ENCODE assay signal across 17 cellular contexts in the genomic region with DNA sequence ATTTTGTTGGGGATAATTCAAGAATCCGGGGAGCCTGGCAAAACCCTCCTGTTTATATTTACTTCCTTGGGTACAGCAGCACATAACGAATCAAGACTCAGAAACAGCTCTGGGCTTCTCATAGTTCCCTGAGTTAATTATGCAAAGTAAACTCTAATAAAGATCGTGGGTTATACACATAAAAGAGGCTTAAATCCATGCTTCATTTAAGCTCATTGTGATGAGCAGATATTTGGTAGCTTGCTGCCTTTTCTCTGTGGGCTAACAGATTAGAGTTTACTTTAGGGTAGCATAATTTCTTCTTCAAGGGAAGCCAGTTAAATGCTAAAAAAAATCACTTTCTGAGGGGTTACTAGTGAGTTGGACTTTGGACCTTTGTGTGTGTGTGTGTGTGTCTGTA.
DNase-seq lines count a peak whose midpoint lies in the region; ATAC-seq and TF ChIP-seq lines count a peak whose summit lies in the region.
"Had no signal": no experiment of that assay in that cellular context is flagged by ENCODE, and none has a peak within 500 bp of the region (broad histone marks: within the 10 kb centered on the region; RNA-seq: fewer than 3 reads in every experiment).

No MANE protein-coding gene starts in this region.

- POLR2A ChIA-PET in A673 (lab: Charles Lee; ENCODE audit: low non-redundant PET), result no interaction called here
- POLR2A ChIA-PET in SK-N-SH (lab: Yijun Ruan, JAX), result no interaction called here

- no peaks in the 10 kb centered on the region for H3F3A ChIP-seq in SK-N-SH (replicated peaks; ENCODE audit: insufficient read depth)

- peak overlapping the region; percentile 24 for H3K27ac ChIP-seq in A673 (ENCODE audit: low read depth, low read length, poor library complexity, severe bottlenecking)
- no peak overlapping the region for H3K27ac ChIP-seq in SK-N-SH (ENCODE audit: low read depth in 2 of 2, low read length in 1 of 2)
- H3K27ac ChIP-seq: 22Rv1, SJSA1 had no signal

- CTCF ChIA-PET in A673 (lab: Charles Lee), result no interaction called here
- CTCF ChIA-PET in SK-N-SH (lab: Yijun Ruan, JAX), result no interaction called here

- DNase-seq in A673 (ENCODE audit: low spot score) (peak; percentile 70), NCI-H526 (lab: John Stamatoyannopoulos, UW) (peak; percentile 5 to 17), mesothelial cell of epicardium (ENCODE audit: low spot score in 2 of 2, unreplicated experiment in 2 of 2) (no peak), COLO829 (ENCODE audit: low spot score) (no peak), SK-N-SH (no peak), NCI-H1436 treated with DMSO at 0.1 percent for 48 hours (lab: John Stamatoyannopoulos, UW) (no peak)
- DNase-seq: DMS79 treated with DMSO at 0.1 percent for 48 hours, KG1, MV-4-11, NCI-H187 treated with DMSO at 0.1 percent for 48 hours, NCI-H524 had no signal

- no peaks in the 10 kb centered on the region for H4K20me1 ChIP-seq in SK-N-SH (ENCODE audit: insufficient read depth)

- no peaks in the 10 kb centered on the region for H3K79me2 ChIP-seq in SK-N-SH (ENCODE audit: insufficient read depth)

- peaks cover 44% of the 10 kb centered on the region for H3K4me1 Mint-ChIP-seq in brain
- H3K4me1 Mint-ChIP-seq in mesothelial cell of epicardium, result peaks cover 38% of the 10 kb centered on the region
- H3K4me1 Mint-ChIP-seq: CD14-positive monocyte had no signal

- no peak for TF ChIP-seq EP300 in SK-N-SH (IDR thresholded peaks at IDR 0.05; ENCODE audit: borderline replicate concordance in 1 of 2, low read depth in 1 of 2, low read length in 1 of 2)

- H3K9me3 ChIP-seq in A673 (ENCODE audit: low read depth, low read length, poor library complexity, severe bottlenecking) (no peaks in the 10 kb centered on the region), SK-N-SH (no peaks in the 10 kb centered on the region)
- H3K9me3 ChIP-seq: SJSA1 had no signal

- no peak for ATAC-seq in GM18873 (IDR thresholded peaks at IDR 0.05; ENCODE audit: low FRiP score, unreplicated experiment)
- ATAC-seq: Panc1 had no signal

- no peak overlapping the region for H2AFZ ChIP-seq in SK-N-SH (ENCODE audit: low read depth)

- peaks cover 9% of the 10 kb centered on the region for H3K27me3 Mint-ChIP-seq in brain
- H3K27me3 Mint-ChIP-seq in mesothelial cell of epicardium (ENCODE audit: low read depth), result no peaks in the 10 kb centered on the region

- no peak for TF ChIP-seq RAD21 in SK-N-SH (IDR thresholded peaks at IDR 0.05; ENCODE audit: low read length)

- H3K4me1 ChIP-seq in A673 (ENCODE audit: insufficient read depth, low read length, poor library complexity, severe bottlenecking) (peaks cover 50% of the 10 kb centered on the region), SK-N-SH (ENCODE audit: control insufficient read depth in 1 of 2, insufficient read depth in 2 of 2, low read depth in 1 of 2, low read length in 1 of 2) (peaks cover 0 to 2% of the 10 kb centered on the region in 2 experiments; a peak in 3 of 4 replicates)

- H3K4me3 ChIP-seq in A673 (ENCODE audit: low read depth, low read length, poor library complexity, severe bottlenecking) (no peak overlapping the region), SK-N-SH (ENCODE audit: low read depth in 2 of 2, low read length in 1 of 2) (no peak overlapping the region)
- H3K4me3 ChIP-seq: SJSA1 had no signal

- no peaks in the 10 kb centered on the region for H3K27me3 ChIP-seq in A673 (replicated peaks; ENCODE audit: insufficient read depth, low read depth, low read length, poor library complexity)
- no peaks in the 10 kb centered on the region for H3K27me3 ChIP-seq in SK-N-SH (ENCODE audit: insufficient read depth)
- H3K27me3 ChIP-seq: SJSA1 had no signal

- H3K4me3 Mint-ChIP-seq in brain, result peak overlapping the region in 3 of 5 experiments; percentile 11 to 41 (median 21)
- no peak overlapping the region for H3K4me3 Mint-ChIP-seq in mesothelial cell of epicardium
- H3K4me3 Mint-ChIP-seq: CD14-positive monocyte had no signal

- intact Hi-C loops in A673 (cut with micrococcal nuclease; ENCODE audit: unreplicated experiment), result loop anchor here (5.0 kb wide), 2 partner anchors 87 to 102 kb away; no protein-coding TSS in a partner anchor

- no TSS peak for BruUV-seq in A673 (replicated peaks; lab: Mats Ljungman, UMichigan)

- H3K36me3 Mint-ChIP-seq in brain, result no peaks in the 10 kb centered on the region
- no peaks in the 10 kb centered on the region for H3K36me3 Mint-ChIP-seq in mesothelial cell of epicardium
- H3K36me3 Mint-ChIP-seq: CD14-positive monocyte had no signal

- 21% methylated on average over 3 of the region's 3 CpGs for WGBS in SK-N-SH (ENCODE audit: low lambda C conversion rate)

- H3K4me2 ChIP-seq in SK-N-SH, result no peak overlapping the region

- no peaks in the 10 kb centered on the region for H3K36me3 ChIP-seq in A673 (ENCODE audit: insufficient read depth, low read length, poor library complexity, severe bottlenecking)
- no peaks in the 10 kb centered on the region for H3K36me3 ChIP-seq in SK-N-SH (replicated peaks in 1 of 2; ENCODE audit: control insufficient read depth in 1 of 2, insufficient read depth in 2 of 2, low read length in 1 of 2)
- H3K36me3 ChIP-seq: SJSA1 had no signal

- peaks cover 0 to 5% (median 0%) of the 10 kb centered on the region in 5 experiments for H3K9me3 Mint-ChIP-seq in brain
- H3K9me3 Mint-ChIP-seq in mesothelial cell of epicardium, result no peaks in the 10 kb centered on the region

- H3K27ac Mint-ChIP-seq in brain (peak overlapping the region in 2 of 5 experiments; percentile 12 to 35), mesothelial cell of epicardium (peak overlapping the region; percentile 83)
- H3K27ac Mint-ChIP-seq: CD14-positive monocyte had no signal

- no peak overlapping the region for H3K9ac ChIP-seq in SK-N-SH

- TF ChIP-seq CTCF in A673 (conservative IDR thresholded peaks at IDR 0.05; ENCODE audit: low read depth, low read length) (no peak), brain (conservative IDR thresholded peaks at IDR 0.05) (no peak), mesothelial cell of epicardium (IDR thresholded peaks at IDR 0.05; ENCODE audit: unreplicated experiment) (no peak), SK-N-SH (IDR thresholded peaks at IDR 0.05) (no peak)

- H3K9me2 ChIP-seq in SK-N-SH, result no peaks in the 10 kb centered on the region

TF ChIP-seq in SK-N-SH, 30 proteins besides CTCF, POLR2A, EP300 and RAD21:
- no peak for TF ChIP-seq FOXJ3 (CRISPR knock-in tag; IDR thresholded peaks at IDR 0.05)
- TF ChIP-seq GATA2 (CRISPR knock-in tag; IDR thresholded peaks at IDR 0.05), result no peak
- TF ChIP-seq NFIC (IDR thresholded peaks at IDR 0.05; ENCODE audit: borderline replicate concordance), result no peak
- TF ChIP-seq, protein P1, sequence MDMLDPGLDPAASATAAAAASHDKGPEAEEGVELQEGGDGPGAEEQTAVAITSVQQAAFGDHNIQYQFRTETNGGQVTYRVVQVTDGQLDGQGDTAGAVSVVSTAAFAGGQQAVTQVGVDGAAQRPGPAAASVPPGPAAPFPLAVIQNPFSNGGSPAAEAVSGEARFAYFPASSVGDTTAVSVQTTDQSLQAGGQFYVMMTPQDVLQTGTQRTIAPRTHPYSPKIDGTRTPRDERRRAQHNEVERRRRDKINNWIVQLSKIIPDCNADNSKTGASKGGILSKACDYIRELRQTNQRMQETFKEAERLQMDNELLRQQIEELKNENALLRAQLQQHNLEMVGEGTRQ (IDR thresholded peaks at IDR 0.05; ENCODE audit: borderline replicate concordance, low read depth, low read length), result no peak
- TF ChIP-seq, protein P2, sequence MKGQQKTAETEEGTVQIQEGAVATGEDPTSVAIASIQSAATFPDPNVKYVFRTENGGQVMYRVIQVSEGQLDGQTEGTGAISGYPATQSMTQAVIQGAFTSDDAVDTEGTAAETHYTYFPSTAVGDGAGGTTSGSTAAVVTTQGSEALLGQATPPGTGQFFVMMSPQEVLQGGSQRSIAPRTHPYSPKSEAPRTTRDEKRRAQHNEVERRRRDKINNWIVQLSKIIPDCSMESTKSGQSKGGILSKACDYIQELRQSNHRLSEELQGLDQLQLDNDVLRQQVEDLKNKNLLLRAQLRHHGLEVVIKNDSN (IDR thresholded peaks at IDR 0.05; ENCODE audit: borderline replicate concordance, low read depth), result no peak
- no peak for TF ChIP-seq POLR2AphosphoS5 (IDR thresholded peaks at IDR 0.05; ENCODE audit: low read depth, low read length)
- TF ChIP-seq, protein P3, sequence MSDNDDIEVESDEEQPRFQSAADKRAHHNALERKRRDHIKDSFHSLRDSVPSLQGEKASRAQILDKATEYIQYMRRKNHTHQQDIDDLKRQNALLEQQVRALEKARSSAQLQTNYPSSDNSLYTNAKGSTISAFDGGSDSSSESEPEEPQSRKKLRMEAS (IDR thresholded peaks at IDR 0.05; ENCODE audit: low read depth), result no peak
- no peak for TF ChIP-seq FOXM1 (IDR thresholded peaks at IDR 0.05; ENCODE audit: low read depth)
- TF ChIP-seq NRF1 (IDR thresholded peaks at IDR 0.05; ENCODE audit: low read depth, low read length), result no peak
- TF ChIP-seq, protein P4, sequence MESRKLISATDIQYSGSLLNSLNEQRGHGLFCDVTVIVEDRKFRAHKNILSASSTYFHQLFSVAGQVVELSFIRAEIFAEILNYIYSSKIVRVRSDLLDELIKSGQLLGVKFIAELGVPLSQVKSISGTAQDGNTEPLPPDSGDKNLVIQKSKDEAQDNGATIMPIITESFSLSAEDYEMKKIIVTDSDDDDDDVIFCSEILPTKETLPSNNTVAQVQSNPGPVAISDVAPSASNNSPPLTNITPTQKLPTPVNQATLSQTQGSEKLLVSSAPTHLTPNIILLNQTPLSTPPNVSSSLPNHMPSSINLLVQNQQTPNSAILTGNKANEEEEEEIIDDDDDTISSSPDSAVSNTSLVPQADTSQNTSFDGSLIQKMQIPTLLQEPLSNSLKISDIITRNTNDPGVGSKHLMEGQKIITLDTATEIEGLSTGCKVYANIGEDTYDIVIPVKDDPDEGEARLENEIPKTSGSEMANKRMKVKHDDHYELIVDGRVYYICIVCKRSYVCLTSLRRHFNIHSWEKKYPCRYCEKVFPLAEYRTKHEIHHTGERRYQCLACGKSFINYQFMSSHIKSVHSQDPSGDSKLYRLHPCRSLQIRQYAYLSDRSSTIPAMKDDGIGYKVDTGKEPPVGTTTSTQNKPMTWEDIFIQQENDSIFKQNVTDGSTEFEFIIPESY (IDR thresholded peaks at IDR 0.05; ENCODE audit: borderline replicate concordance, low read depth), result no peak
- TF ChIP-seq SIN3A (IDR thresholded peaks at IDR 0.05; ENCODE audit: borderline replicate concordance, low read depth, low read length), result no peak

Comparison
In these comparisons a context has a peak if more than half of its experiments do, and no peak if none do; other contexts are left out.
1. DNase-seq: peak in A673 (single experiment) and NCI-H526 (2 of 2); none in mesothelial cell of epicardium (0 of 2), COLO829 (single experiment), SK-N-SH (single experiment) and NCI-H1436 treated with DMSO at 0.1 percent for 48 hours (single experiment).